ENCODE assay signal across 21 cellular contexts in the genomic region with DNA sequence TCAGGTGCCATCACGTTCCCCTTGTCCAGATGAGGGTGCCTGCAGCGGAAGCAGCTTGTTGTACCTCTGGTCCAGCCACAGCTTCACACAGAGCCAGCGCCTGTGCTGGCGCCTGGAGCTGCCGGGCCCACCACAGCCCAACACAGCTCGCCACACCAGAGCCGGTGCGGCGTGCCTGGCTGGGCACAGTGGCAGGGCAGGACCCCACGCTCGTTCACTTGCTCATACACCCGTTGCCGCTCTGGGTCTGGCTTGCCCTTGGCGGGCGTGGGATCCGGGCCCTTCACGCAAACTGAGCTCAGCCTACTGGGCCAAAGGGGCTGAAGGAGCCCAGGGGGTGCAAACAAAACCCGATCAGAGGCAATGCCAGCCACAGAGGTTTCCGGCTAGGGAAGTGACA.
"Had no signal": no experiment of that assay in that cellular context is flagged by ENCODE, and none has a peak within 500 bp of the region (broad histone marks: within the 10 kb centered on the region; RNA-seq: fewer than 3 reads in every experiment).

No MANE protein-coding gene starts in this region.

- H3K36me3 ChIP-seq: breast epithelium, gastroesophageal sphincter, neutrophil, pancreas, right atrium auricular region, stomach, suprapubic skin, tibial nerve, uterus had no signal

- H3K9me3 ChIP-seq: breast epithelium, gastroesophageal sphincter, neutrophil, pancreas, psoas muscle, right atrium auricular region, stomach, suprapubic skin, tibial nerve, uterus had no signal

- H3K4me3 ChIP-seq: breast epithelium, gastroesophageal sphincter, lung, pancreas, psoas muscle, right atrium auricular region, stomach, suprapubic skin, tibial nerve, uterus had no signal

- FAIRE-seq: pancreas had no signal

- H3K27ac ChIP-seq: breast epithelium, epithelial cell of prostate, gastroesophageal sphincter, neutrophil, pancreas, psoas muscle, right atrium auricular region, stomach, suprapubic skin, tibial nerve, uterus had no signal

- H3K4me1 ChIP-seq: breast epithelium, pancreas, psoas muscle, right atrium auricular region, suprapubic skin, uterus had no signal

- H3K27me3 ChIP-seq: breast epithelium, gastroesophageal sphincter, neutrophil, right atrium auricular region, stomach, tibial nerve, uterus had no signal

- ATAC-seq: activated CD8-positive, alpha-beta T cell treated with anti-CD3 and anti-CD28 coated beads, Interleukin-2, amount 10 ng/mL, durations not matched to agents 7 days and 5 days; gastroesophageal sphincter; natural killer cell treated with Interleukin-12 subunit alpha and Interleukin-12 subunit beta and Interleukin-15 and Interleukin-18, amount 100 ng/mL, for 72 hours; pancreas; psoas muscle had no signal

- DNase-seq: activated CD4-positive, alpha-beta T cell treated with anti-CD3 and anti-CD28 coated beads, Interleukin-2, amount 10 ng/mL, durations not matched to agents 7 days and 5 days; activated CD8-positive, alpha-beta T cell treated with anti-CD3 and anti-CD28 coated beads, Interleukin-2, amount 10 ng/mL, durations not matched to agents 7 days and 5 days; activated gamma-delta T cell treated with Interleukin-2 at 50 U/mL for 16 hours; amniotic stem cell; head of caudate nucleus; hypothalamus; midbrain; stomach; T1000; uterus had no signal
